8 cellular contexts compared by ENCODE assay signal in the genomic region with DNA sequence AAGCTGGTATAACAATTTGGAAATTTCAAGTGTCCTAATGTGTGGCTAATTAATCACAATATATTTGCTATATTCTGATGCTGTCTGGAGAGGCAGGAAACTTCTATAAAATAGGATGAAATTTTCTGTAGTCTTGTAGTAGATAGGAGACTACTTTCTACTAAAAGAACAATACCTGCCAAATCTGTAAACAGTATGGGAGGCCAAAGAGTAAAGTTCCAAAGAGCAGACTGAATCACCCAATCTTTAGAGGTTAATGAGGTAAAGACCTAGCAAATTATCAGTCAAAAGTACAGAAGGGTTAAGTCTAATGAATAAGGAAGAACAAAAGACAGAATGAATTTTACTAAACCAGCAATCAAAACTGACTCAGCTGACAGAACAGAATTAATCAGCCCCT. TPM values are rescaled to one million over a fixed set of nuclear protein-coding genes. Genes with fewer than 3 reads are reported as not detected.
"Had no signal": no experiment of that assay in that cellular context is flagged by ENCODE, and none has a peak within 500 bp of the region (broad histone marks: within the 10 kb centered on the region; RNA-seq: fewer than 3 reads in every experiment).

No MANE protein-coding gene starts in this region.

- FAIRE-seq: HTR-8/SVneo, K562 had no signal

- H3K4me3 ChIP-seq: K562 had no signal

- ATAC-seq: K562 had no signal

- H3K36me3 Mint-ChIP-seq: IgD-negative memory B cell had no signal

- H3K4me3 Mint-ChIP-seq: IgD-negative memory B cell had no signal

- DNase-seq: IMR-90, KBM-7 had no signal

- H3K27ac ChIP-seq: HL-60 had no signal

- H3K27me3 Mint-ChIP-seq: IgD-negative memory B cell had no signal

- H3K27ac Mint-ChIP-seq: IgD-negative memory B cell had no signal

- H3K4me1 Mint-ChIP-seq: IgD-negative memory B cell had no signal

RNA-seq across cellular contexts. Expression of a gene that starts 52.4 kb away (rescaled TPM):
- total RNA-seq: HT-29, HT1080, IMR-90, K562 had no signal
- polyA plus RNA-seq: IgD-negative memory B cell, IMR-90, K562 had no signal
